ENCODE assay signal across 22 cellular contexts in the genomic region with DNA sequence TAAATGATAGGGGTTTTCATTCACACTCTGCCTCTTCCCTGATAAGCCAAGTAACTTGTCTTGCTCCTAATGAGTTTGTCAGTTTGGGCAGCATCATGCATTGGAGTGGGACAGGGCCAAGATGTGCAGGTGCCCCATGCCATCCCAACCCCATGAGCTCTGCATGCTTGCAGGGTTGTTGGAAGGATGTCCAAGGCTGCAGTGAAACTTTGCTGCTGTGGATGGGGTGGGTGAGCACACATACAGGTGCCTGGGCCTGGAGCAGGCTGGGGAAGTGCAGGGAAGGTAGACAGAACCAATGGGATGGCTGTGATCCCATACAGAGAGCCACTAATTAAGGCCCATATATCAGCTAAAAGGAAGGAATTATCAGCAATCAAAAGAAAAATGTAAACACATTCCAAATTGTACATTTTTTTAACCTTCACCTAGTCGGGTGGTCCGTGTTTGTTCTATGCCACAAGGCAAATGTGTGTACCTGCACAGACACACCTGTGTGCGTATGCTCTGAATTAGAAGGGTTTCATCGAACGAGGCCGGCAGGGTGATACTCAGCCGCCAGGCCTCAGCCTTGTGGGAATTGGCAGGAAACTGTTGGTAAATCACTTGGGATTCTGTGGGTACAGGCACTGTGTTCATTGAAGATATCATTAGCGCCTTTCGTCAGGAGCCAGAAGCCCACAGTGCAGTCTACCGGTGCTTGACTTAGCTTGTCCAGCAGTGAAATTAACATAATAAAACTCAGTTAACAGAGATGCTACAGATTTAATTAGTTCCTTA.
"Had no signal": no experiment of that assay in that cellular context is flagged by ENCODE, and none has a peak within 500 bp of the region (broad histone marks: within the 10 kb centered on the region; RNA-seq: fewer than 3 reads in every experiment).

No MANE protein-coding gene starts in this region.

- H3K9me3 ChIP-seq: SJSA1 had no signal

- H3K27ac ChIP-seq: SJSA1, SK-N-MC had no signal

- DNase-seq: IMR-90, Kasumi-1, KG1, MM.1S, NCI-H1092 treated with DMSO at 0.1 percent for 48 hours, NCI-H1436, NCI-H187, NCI-H2029, NCI-H2081 treated with DMSO at 0.1 percent for 48 hours, NCI-H2171, NCI-H226, NCI-H446, NCI-H510A, NCI-H524 treated with DMSO at 0.1 percent for 48 hours, NCI-H69, NCI-H774, Right ventricle myocardium superior, RPMI8226, SIG-M5 had no signal

- H3K36me3 ChIP-seq: SJSA1 had no signal

- H3K4me1 ChIP-seq: SJSA1 had no signal

- H3K4me3 ChIP-seq: SJSA1, SK-N-MC had no signal

- ATAC-seq: HepG2 had no signal

- H3K27me3 ChIP-seq: SJSA1 had no signal
